ENCODE assay signal across 11 cellular contexts in genomic region chr1:165738794-165739193, GRCh38. TPM values are rescaled to one million over a fixed set of nuclear protein-coding genes. Genes with fewer than 3 reads are reported as not detected.
DNase-seq lines count a peak whose midpoint lies in the region; ATAC-seq and TF ChIP-seq lines count a peak whose summit lies in the region.
"Had no signal": no experiment of that assay in that cellular context is flagged by ENCODE, and none has a peak within 500 bp of the region (broad histone marks: within the 10 kb centered on the region; RNA-seq: fewer than 3 reads in every experiment).

No MANE protein-coding gene starts in this region.

- ATAC-seq in HG02588 (IDR thresholded peaks at IDR 0.05; ENCODE audit: unreplicated experiment) (peak; percentile 93), HG03457 (IDR thresholded peaks at IDR 0.05; ENCODE audit: unreplicated experiment) (peak; percentile 77), left ventricle myocardium superior (no peak), PC-3 (no peak)

- H3K9me2 ChIP-seq in PC-3 (replicated peaks; ENCODE audit: low read length): no peaks in the 10 kb centered on the region

- H3K4me3 ChIP-seq in MG63 (no peak overlapping the region), PC-3 (ENCODE audit: low read length) (no peak overlapping the region)
- H3K4me3 ChIP-seq: Peyer's patch had no signal

- no TSS peak for BruUV-seq in PC-3 (replicated peaks; lab: Mats Ljungman, UMichigan)

- H4K20me1 ChIP-seq in PC-3 (ENCODE audit: low read length): no peaks in the 10 kb centered on the region

- H3K9ac ChIP-seq in PC-3 (ENCODE audit: low read length): no peak overlapping the region

- H3K27me3 ChIP-seq in MG63: no peaks in the 10 kb centered on the region
- no peaks in the 10 kb centered on the region for H3K27me3 ChIP-seq in PC-3 (ENCODE audit: low read length)
- H3K27me3 ChIP-seq: Peyer's patch had no signal

- no peak overlapping the region for H3K4me2 ChIP-seq in PC-3 (ENCODE audit: low read length)

- intact Hi-C loops in left ventricle myocardium superior (cut with micrococcal nuclease): no loop called here
- intact Hi-C loops in PC-3 (cut with micrococcal nuclease): no loop called here

- H3K4me1 ChIP-seq in PC-3 (ENCODE audit: insufficient read depth, low read length): no peaks in the 10 kb centered on the region

- no peaks in the 10 kb centered on the region for H3K79me2 ChIP-seq in PC-3 (ENCODE audit: low read length)

- H3F3A ChIP-seq in PC-3 (ENCODE audit: low read length, unreplicated experiment): no peaks in the 10 kb centered on the region

- H3K27ac ChIP-seq in PC-3 (ENCODE audit: low read length): no peak overlapping the region

- no peak for TF ChIP-seq CTCF in PC-3 (conservative IDR thresholded peaks at IDR 0.05; ENCODE audit: low read depth, low read length)

- H3K9me3 ChIP-seq in MG63 (peaks cover 17% of the 10 kb centered on the region), PC-3 (ENCODE audit: low read length) (no peaks in the 10 kb centered on the region)
- H3K9me3 ChIP-seq: Peyer's patch had no signal

- H3K36me3 ChIP-seq in MG63 (peaks cover 90% of the 10 kb centered on the region), PC-3 (ENCODE audit: low read depth, low read length) (peaks cover 33% of the 10 kb centered on the region)

- POLR2A ChIA-PET in PC-3 (lab: Charles Lee; ENCODE audit: unreplicated experiment): no interaction called here

- DNase-seq in DMS79 treated with DMSO at 0.1 percent for 48 hours (lab: John Stamatoyannopoulos, UW): peak; percentile 8
- DNase-seq in DMS79 (lab: John Stamatoyannopoulos, UW): no peak
- no peak for DNase-seq in left ventricle myocardium superior
- no peak for DNase-seq in MG63
- DNase-seq in PC-3: no peak
- no peak for DNase-seq in NOMO-1 (lab: John Stamatoyannopoulos, UW; ENCODE audit: unreplicated experiment in 2 of 2)
- DNase-seq: 8988T; activated CD4-positive, alpha-beta T cell treated with anti-CD3 and anti-CD28 coated beads for 4 hours; Peyer's patch had no signal

- CTCF ChIA-PET in PC-3 (lab: Charles Lee): no interaction called here

- no peak overlapping the region for H2AFZ ChIP-seq in PC-3 (ENCODE audit: low read length)

RNA-seq across cellular contexts. Expression of gene TMCO1, which starts 29.9 kb away (rescaled TPM):
- total RNA-seq in left ventricle myocardium superior (47.5 TPM), PC-3 (2014; rRNA removed) (63.7 and 80.6 TPM in 2 replicates)
- total RNA-seq in MG63 (2014; rRNA removed; shearing (Covaris generic); ENCODE audit: low replicate concordance): 67.3 and 146 TPM in 2 replicates

RNA-seq across cellular contexts. Expression of gene ALDH9A1, which starts 40.4 kb away (rescaled TPM):
- 56.3 TPM for total RNA-seq in left ventricle myocardium superior
- 82.1 and 124 TPM in 2 replicates for total RNA-seq in MG63 (2014; rRNA removed; shearing (Covaris generic); ENCODE audit: low replicate concordance)
- 58.8 and 78.0 TPM in 2 replicates for total RNA-seq in PC-3 (2014; rRNA removed)

Comparison
In these comparisons a context has a peak if more than half of its experiments do, and no peak if none do; other contexts are left out.
1. ATAC-seq: peak in HG02588 (single experiment) and HG03457 (single experiment); none in left ventricle myocardium superior (single experiment) and PC-3 (single experiment).